10 cellular contexts compared by ENCODE assay signal in the genomic region with DNA sequence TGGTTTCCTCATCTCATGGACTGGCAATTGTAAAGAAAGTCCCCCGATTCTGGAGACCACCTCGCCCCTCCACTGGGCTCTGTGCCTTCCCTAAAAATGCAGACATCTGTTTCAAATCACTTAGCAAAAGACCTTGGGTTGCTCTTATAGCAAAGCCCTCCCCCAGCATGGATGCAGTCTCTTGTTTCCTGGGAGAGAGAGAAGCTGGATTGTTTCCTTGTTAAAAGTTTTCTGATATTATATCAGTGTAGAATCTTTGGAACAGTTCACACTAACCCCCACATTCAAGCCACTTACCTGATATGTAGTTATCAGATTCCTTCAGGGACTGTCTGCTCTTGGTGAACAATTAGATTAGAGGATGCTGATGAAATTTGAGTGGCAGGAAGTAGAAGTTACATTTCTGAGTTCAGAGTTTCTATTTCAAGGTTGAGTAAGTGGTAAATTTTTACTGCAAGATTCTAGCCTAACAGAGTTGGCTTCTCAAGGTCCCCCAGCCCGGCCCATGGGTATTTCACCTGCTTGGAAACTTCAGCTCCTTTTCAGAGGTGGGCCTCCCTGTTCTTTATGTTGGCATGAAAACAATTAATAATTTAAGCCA. TPM values are rescaled to one million over a fixed set of nuclear protein-coding genes. Genes with fewer than 3 reads are reported as not detected.
A peak's percentile ranks its signal among the peaks of the same experiment; 100 is the strongest.
DNase-seq lines count a peak whose midpoint lies in the region; ATAC-seq and TF ChIP-seq lines count a peak whose summit lies in the region.
"Had no signal": no experiment of that assay in that cellular context is flagged by ENCODE, and none has a peak within 500 bp of the region (broad histone marks: within the 10 kb centered on the region; RNA-seq: fewer than 3 reads in every experiment).

No MANE protein-coding gene starts in this region.

- H3K27me3 Mint-ChIP-seq in mesothelial cell of epicardium (ENCODE audit: low read depth) = no peaks in the 10 kb centered on the region

- H3K4me3 ChIP-seq in GM12865 (ENCODE audit: low read depth, low read length) = peak overlapping the region; percentile 42

- no peaks in the 10 kb centered on the region for H3K9me3 Mint-ChIP-seq in mesothelial cell of epicardium

- H3K36me3 Mint-ChIP-seq in mesothelial cell of epicardium = no peaks in the 10 kb centered on the region

- H3K4me1 Mint-ChIP-seq in mesothelial cell of epicardium = peaks cover 30% of the 10 kb centered on the region

- H3K27ac Mint-ChIP-seq in mesothelial cell of epicardium = peak overlapping the region; percentile 70

- no peak overlapping the region for H3K4me3 Mint-ChIP-seq in mesothelial cell of epicardium

- ATAC-seq in GM21529 (IDR thresholded peaks at IDR 0.05; ENCODE audit: unreplicated experiment) = peak; percentile 37
- ATAC-seq in HG03354 (IDR thresholded peaks at IDR 0.05; ENCODE audit: poor library complexity, severe bottlenecking, unreplicated experiment) = no peak

- DNase-seq in GM12865 (ENCODE audit: low read depth) = peak; percentile 70
- DNase-seq in OCI-M1 (lab: John Stamatoyannopoulos, UW) = peak; percentile 57
- no peak for DNase-seq in mesothelial cell of epicardium (ENCODE audit: low spot score in 2 of 2, unreplicated experiment in 2 of 2)
- DNase-seq in NCI-H226 = no peak
- no peak for DNase-seq in NK-92 (lab: John Stamatoyannopoulos, UW; ENCODE audit: unreplicated experiment)
- DNase-seq in dedifferentiated amniotic fluid mesenchymal stem cell (ENCODE audit: extremely low spot score) = no peak
- DNase-seq: GDM1, NCI-H1105 treated with DMSO at 0.1 percent for 48 hours had no signal

- TF ChIP-seq CTCF in GM12865 (IDR thresholded peaks at IDR 0.05; ENCODE audit: insufficient read depth, low read depth, low read length, missing control alignments) (no peak), mesothelial cell of epicardium (IDR thresholded peaks at IDR 0.05; ENCODE audit: unreplicated experiment) (no peak)

RNA-seq across cellular contexts. Expression of gene PLXNC1, which starts 56.4 kb away (rescaled TPM):
- 3.0 to 3.6 TPM (median 3.4 TPM) in 3 replicates for total RNA-seq in mesothelial cell of epicardium

Comparison
In these comparisons a context has a peak if more than half of its experiments do, and no peak if none do; other contexts are left out.
1. DNase-seq: peak in GM12865 (single experiment) and OCI-M1 (single experiment); none in mesothelial cell of epicardium (0 of 2), NCI-H226 (single experiment), NK-92 (single experiment) and dedifferentiated amniotic fluid mesenchymal stem cell (single experiment).